22 cellular contexts compared by ENCODE assay signal in the genomic region with DNA sequence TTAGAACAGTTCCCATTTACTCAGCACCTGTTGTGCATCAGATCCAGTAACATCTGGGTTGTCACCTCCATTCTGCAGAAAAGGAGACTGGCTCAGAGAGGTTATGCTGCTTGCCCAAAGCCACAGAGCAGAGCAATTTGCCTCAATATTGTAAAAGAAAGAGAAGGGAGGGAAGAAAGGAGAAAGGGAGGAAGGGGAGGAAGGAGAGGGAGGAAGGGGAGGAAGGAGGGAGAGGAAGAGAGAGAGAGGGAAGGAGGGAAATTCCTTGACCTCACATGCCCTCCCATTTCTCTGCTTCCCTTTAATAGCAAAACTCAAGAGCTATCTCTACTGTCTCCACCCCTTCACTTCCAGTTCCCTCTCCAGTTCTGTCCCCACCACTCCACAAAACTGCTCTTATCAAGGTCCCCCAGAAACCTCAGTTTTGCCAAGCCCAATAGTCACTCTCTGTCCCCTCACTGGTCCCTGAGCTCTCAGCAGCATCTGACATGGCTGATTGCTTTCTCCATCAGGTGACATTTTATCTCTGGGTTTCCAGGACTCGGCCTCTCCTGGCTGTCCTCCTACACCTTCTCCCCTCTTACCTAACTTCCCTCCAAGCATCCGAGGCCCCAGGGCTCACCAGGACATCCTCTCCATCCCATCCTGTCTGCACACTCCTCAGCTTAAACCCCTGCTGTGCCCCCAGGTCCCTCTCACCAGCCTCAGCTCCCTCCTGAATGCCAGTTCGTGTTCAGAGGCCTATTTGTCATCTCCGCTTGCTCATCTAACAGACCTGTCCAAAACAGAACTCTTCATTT.
"Had no signal": no experiment of that assay in that cellular context is flagged by ENCODE, and none has a peak within 500 bp of the region (broad histone marks: within the 10 kb centered on the region; RNA-seq: fewer than 3 reads in every experiment).

No MANE protein-coding gene starts in this region.

- H3K4me1 Mint-ChIP-seq: central memory CD8-positive, alpha-beta T cell; natural killer cell; stimulated activated naive B cell treated with anti-CD40 and anti-IgM and Interleukin-4, amounts not matched to agents 10 μg/mL and 1 μg/mL and 100 μg/mL, for 72 hours had no signal

- H3K27me3 Mint-ChIP-seq: activated naive CD8-positive, alpha-beta T cell had no signal

- H3K4me3 Mint-ChIP-seq: activated naive CD8-positive, alpha-beta T cell; central memory CD8-positive, alpha-beta T cell; dendritic cell treated with granulocyte-macrophage colony-stimulating factor and Interleukin-4, amounts not matched to agents 40 ng/mL and 50 ng/mL, for 4 days; endodermal cell; natural killer cell; neural progenitor cell; stimulated activated naive B cell treated with anti-CD40 and anti-IgM and Interleukin-4, amounts not matched to agents 10 μg/mL and 1 μg/mL and 100 μg/mL, for 72 hours had no signal

- H3K9me3 Mint-ChIP-seq: central memory CD8-positive, alpha-beta T cell; dendritic cell treated with granulocyte-macrophage colony-stimulating factor and Interleukin-4, amounts not matched to agents 40 ng/mL and 50 ng/mL, for 4 days; endodermal cell; natural killer cell; neural progenitor cell; stimulated activated naive B cell treated with anti-CD40 and anti-IgM and Interleukin-4, amounts not matched to agents 10 μg/mL and 1 μg/mL and 100 μg/mL, for 72 hours had no signal

- H3K27ac Mint-ChIP-seq: activated naive CD8-positive, alpha-beta T cell; dendritic cell treated with granulocyte-macrophage colony-stimulating factor and Interleukin-4, amounts not matched to agents 40 ng/mL and 50 ng/mL, for 4 days; endodermal cell; natural killer cell; neural progenitor cell; stimulated activated naive B cell treated with anti-CD40 and anti-IgM and Interleukin-4, amounts not matched to agents 10 μg/mL and 1 μg/mL and 100 μg/mL, for 72 hours had no signal

- H3K36me3 Mint-ChIP-seq: activated naive CD8-positive, alpha-beta T cell; natural killer cell; neural progenitor cell; stimulated activated naive B cell treated with anti-CD40 and anti-IgM and Interleukin-4, amounts not matched to agents 10 μg/mL and 1 μg/mL and 100 μg/mL, for 72 hours had no signal

- DNase-seq: activated CD4-positive, alpha-beta T cell treated with anti-CD3 and anti-CD28 coated beads for 4 hours; activated CD4-positive, alpha-beta T cell treated with anti-CD3 and anti-CD28 coated beads, Interleukin-2, amount 50 U/mL, for 48 hours; activated CD8-positive, alpha-beta memory T cell treated with anti-CD3 and anti-CD28 coated beads for 24 hours; activated effector memory CD4-positive, alpha-beta T cell treated with Interleukin-2 at 50 U/mL for 16 hours; activated naive CD4-positive, alpha-beta T cell treated with Interleukin-2 at 50 U/mL for 16 hours; anterior cingulate cortex; endodermal cell; esophagus squamous epithelium; foreskin melanocyte; islet precursor cell; left ventricle myocardium inferior; mesendoderm; natural killer cell; stimulated activated CD4-positive, alpha-beta T cell treated with anti-CD3 and anti-CD28 coated beads, Interleukin-1b, Interleukin-23, amount 100 ng/mL, for 48 hours; stimulated activated CD4-positive, alpha-beta T cell treated with anti-CD3 and anti-CD28 coated beads, Interleukin-4, amount 100 ng/mL, for 4 hours; stimulated activated CD8-positive, alpha-beta memory T cell treated with anti-CD3 and anti-CD28 coated beads, Interleukin-4, amount 100 ng/mL, for 48 hours; stimulated activated naive B cell treated with anti-CD40 and anti-IgM and Interleukin-4, amounts not matched to agents 10 μg/mL and 1 μg/mL and 100 μg/mL, for 72 hours; T1000 had no signal
